In genomic region chr3:195001261-195001660, GRCh38 we compare ENCODE assay signal across 11 cellular contexts.
DNase-seq lines count a peak whose midpoint lies in the region; ATAC-seq, FAIRE-seq and TF ChIP-seq lines count a peak whose summit lies in the region.
"Had no signal": no experiment of that assay in that cellular context is flagged by ENCODE, and none has a peak within 500 bp of the region (broad histone marks: within the 10 kb centered on the region; RNA-seq: fewer than 3 reads in every experiment).

No MANE protein-coding gene starts in this region.

- no peak for FAIRE-seq in H1 (lab: Jason Lieb, UNC)

- H2BK120ac ChIP-seq in H1 (replicated peaks; ENCODE audit: low read depth, low read length), result no peak overlapping the region

- H4K20me1 ChIP-seq in H1 (replicated peaks in 1 of 2; ENCODE audit: control insufficient read depth in 1 of 2, insufficient read depth in 2 of 2, low read length in 2 of 2), result no peaks in the 10 kb centered on the region

- H3K9me3 Mint-ChIP-seq in osteocyte (ENCODE audit: unreplicated experiment), result no peaks in the 10 kb centered on the region
- H3K9me3 Mint-ChIP-seq: CD8-positive, alpha-beta T cell; GM23338 had no signal

- ATAC-seq in HG02798 (IDR thresholded peaks at IDR 0.05; ENCODE audit: poor library complexity, unreplicated experiment), result no peak

- H2BK12ac ChIP-seq in H1 (ENCODE audit: low read depth, low read length), result no peak overlapping the region

- POLR2A ChIA-PET in H1 (lab: Charles Lee; ENCODE audit: partially characterized antibody), result no interaction called here

- no peak for TF ChIP-seq POLR2A in H1 (IDR thresholded peaks at IDR 0.05; ENCODE audit: control extremely low read depth in 1 of 2, low read depth in 2 of 2, low read length in 2 of 2)

- no peak overlapping the region for H3K56ac ChIP-seq in H1 (replicated peaks; ENCODE audit: insufficient read length, low read depth, low read length)

- no peak overlapping the region for H3K4me2 ChIP-seq in H1 (ENCODE audit: insufficient read depth in 1 of 2, low read depth in 2 of 2, low read length in 2 of 2)
- H3K4me2 ChIP-seq: GM23338, KMS-11 had no signal

- no peak overlapping the region for H3K23ac ChIP-seq in H1 (ENCODE audit: insufficient read length)

- H4K5ac ChIP-seq in H1 (ENCODE audit: insufficient read length, low read depth, low read length), result no peak overlapping the region

- H3K79me1 ChIP-seq in H1 (ENCODE audit: low read depth, low read length), result no peaks in the 10 kb centered on the region

- no peak overlapping the region for H3K9ac ChIP-seq in H1 (replicated peaks in 1 of 4; ENCODE audit: extremely low read depth in 1 of 4, low read depth in 3 of 4, low read length in 3 of 4)
- H3K9ac ChIP-seq: KMS-11 had no signal

- no peak overlapping the region for H3K27ac ChIP-seq in H1 (ENCODE audit: low read depth, low read length)
- H3K27ac ChIP-seq: KMS-11, Peyer's patch had no signal

- H3K14ac ChIP-seq in H1 (ENCODE audit: insufficient read length), result no peak overlapping the region

- peak overlapping the region; percentile 6; the same call in 1 of the 2 replicates for H4K8ac ChIP-seq in H1 (ENCODE audit: extremely low read depth, insufficient read depth, low read length)

- no peaks in the 10 kb centered on the region for H3K36me3 Mint-ChIP-seq in osteocyte (ENCODE audit: unreplicated experiment)
- H3K36me3 Mint-ChIP-seq: CD8-positive, alpha-beta T cell had no signal

- in situ Hi-C loops in ACHN (cut with HindIII; ENCODE audit: low pct_ligation_motif_present, low pct_unique_long_range_greater_than_20kb, low sequenced_read_pairs), result no loop called here

- peak overlapping the region; percentile 76; the same call in 1 of the 2 replicates for H2BK15ac ChIP-seq in H1 (ENCODE audit: low read length)

- CTCF ChIA-PET in H1 (lab: Charles Lee; ENCODE audit: partially characterized antibody), result interaction anchor here (1.1 to 3.8 kb wide), 21 partner anchors 11 to 286 kb away, joined by 3 to 21 read pairs (median 4); no protein-coding TSS in a partner anchor

- peak; percentile 1 for DNase-seq in stimulated activated CD4-positive, alpha-beta T cell treated with anti-CD3 and anti-CD28 coated beads, Interleukin-4, amount 100 ng/mL, for 24 hours
- DNase-seq in stimulated activated CD4-positive, alpha-beta T cell treated with anti-CD3 and anti-CD28 coated beads, Interleukin-4, amount 100 ng/mL, for 1 hour, result no peak
- DNase-seq in H1 (ENCODE audit: low read depth in 1 of 2, low spot score in 2 of 2) (no peak), osteocyte (ENCODE audit: extremely low spot score, unreplicated experiment) (peak; percentile 40), NCI-H146 treated with DMSO at 0.1 percent for 48 hours (lab: John Stamatoyannopoulos, UW; ENCODE audit: unreplicated experiment) (no peak), ACHN (no peak)

- H3K9me3 ChIP-seq in H1 (ENCODE audit: insufficient read depth in 2 of 2, low read depth in 1 of 2, low read length in 1 of 2), result no peaks in the 10 kb centered on the region
- H3K9me3 ChIP-seq: Peyer's patch had no signal

- H4K91ac ChIP-seq in H1 (replicated peaks; ENCODE audit: insufficient read length, low read length), result no peak overlapping the region

- H2AK5ac ChIP-seq in H1 (ENCODE audit: low read depth, low read length), result no peak overlapping the region

- no peak overlapping the region for H2BK5ac ChIP-seq in H1 (ENCODE audit: low read depth, low read length)

- no peaks in the 10 kb centered on the region for H3K79me2 ChIP-seq in H1 (ENCODE audit: control insufficient read depth in 1 of 2, insufficient read depth in 2 of 2, low read length in 2 of 2)

- no peak overlapping the region for H2AFZ ChIP-seq in H1 (ENCODE audit: low read length)
- H2AFZ ChIP-seq: GM23338 had no signal

- no peaks in the 10 kb centered on the region; a peak in 3 of 7 replicates for H3K4me1 ChIP-seq in H1 (replicated peaks in 1 of 4; ENCODE audit: control insufficient read depth in 3 of 4, insufficient read depth in 4 of 4, low read length in 3 of 4)

- no peak for TF ChIP-seq RAD21 in H1 (IDR thresholded peaks at IDR 0.05 in 1 of 2, conservative IDR thresholded peaks at IDR 0.05 in 1 of 2; ENCODE audit: low read depth in 2 of 2, low read length in 2 of 2)

- no peak overlapping the region for H3K4me3 ChIP-seq in H1 (ENCODE audit: extremely low read depth in 1 of 4, insufficient read depth in 2 of 4, low read depth in 3 of 4, low read length in 4 of 4)
- H3K4me3 ChIP-seq: GM23338, Peyer's patch had no signal

- H3K4me1 Mint-ChIP-seq in osteocyte (ENCODE audit: unreplicated experiment), result peaks cover 21% of the 10 kb centered on the region

- H3K27me3 ChIP-seq in H1 (replicated peaks in 1 of 4; ENCODE audit: control insufficient read depth in 3 of 4, extremely low read depth in 1 of 4, insufficient read depth in 3 of 4, low read length in 3 of 4), result no peaks in the 10 kb centered on the region
- H3K27me3 ChIP-seq: Peyer's patch had no signal

- H3K18ac ChIP-seq in H1 (ENCODE audit: extremely low read depth, low read length), result no peak overlapping the region

- TF ChIP-seq CTCF in H1 (IDR thresholded peaks at IDR 0.05; ENCODE audit: control extremely low read depth in 1 of 3, insufficient read depth in 1 of 3, low read depth in 1 of 3, low read length in 3 of 3) (no peak), osteocyte (IDR thresholded peaks at IDR 0.05) (no peak)

- H3K36me3 ChIP-seq in H1 (ENCODE audit: control insufficient read depth in 2 of 4, insufficient read depth in 4 of 4, low read length in 3 of 4), result no peaks in the 10 kb centered on the region
- H3K36me3 ChIP-seq: Peyer's patch had no signal

- H2BK20ac ChIP-seq in H1 (ENCODE audit: low read length), result no peak overlapping the region

- H3K4ac ChIP-seq in H1 (replicated peaks; ENCODE audit: insufficient read length, low read depth, low read length), result no peak overlapping the region

- WGBS in H1 (ENCODE audit: extremely low coverage in 1 of 2, insufficient coverage in 1 of 2, insufficient read length in 1 of 2, insufficient replicate concordance in 2 of 2, low coverage in 1 of 2, low lambda C conversion rate in 2 of 2, missing lambda C conversion rate in 1 of 2), 2 experiments, result 82% methylated on average over 6 of the region's 6 CpGs; no CpG with 5 or more reads in 1 of the 2 experiments

- H3K4me3 Mint-ChIP-seq in osteocyte (ENCODE audit: unreplicated experiment), result no peak overlapping the region
- H3K4me3 Mint-ChIP-seq: CD8-positive, alpha-beta T cell; GM23338 had no signal

- peaks cover 47% of the 10 kb centered on the region for H3K27me3 Mint-ChIP-seq in osteocyte (ENCODE audit: unreplicated experiment)

- no peaks in the 10 kb centered on the region; the same call in 1 of the 2 replicates for H3K23me2 ChIP-seq in H1 (ENCODE audit: low read depth, low read length)

- TF ChIP-seq EP300 in H1 (IDR thresholded peaks at IDR 0.05; ENCODE audit: borderline replicate concordance in 1 of 2, low read depth in 2 of 2, low read length in 2 of 2), result no peak

- no peak overlapping the region for H3K27ac Mint-ChIP-seq in osteocyte (ENCODE audit: unreplicated experiment)
- H3K27ac Mint-ChIP-seq: CD8-positive, alpha-beta T cell; GM23338 had no signal

TF ChIP-seq in H1, 55 proteins besides CTCF, POLR2A, EP300 and RAD21:
- TF ChIP-seq ATF3 (IDR thresholded peaks at IDR 0.05; ENCODE audit: insufficient read depth, low read depth, low read length) (no peak), CEBPB (IDR thresholded peaks at IDR 0.05; ENCODE audit: low read depth, low read length) (no peak), SUZ12 (IDR thresholded peaks at IDR 0.05; ENCODE audit: low read length) (no peak), ASH2L (IDR thresholded peaks at IDR 0.05; ENCODE audit: low read length) (no peak), RFX5 (IDR thresholded peaks at IDR 0.05; ENCODE audit: borderline replicate concordance, low read depth, low read length) (no peak), POU5F1 (IDR thresholded peaks at IDR 0.05; ENCODE audit: low read depth, low read length) (no peak), HDAC6 (IDR thresholded peaks at IDR 0.05; ENCODE audit: low read depth, low read length) (no peak), TEAD4 (IDR thresholded peaks at IDR 0.05; ENCODE audit: low read depth, low read length) (no peak), BCL11A (IDR thresholded peaks at IDR 0.05; ENCODE audit: low read depth in 2 of 2, low read length in 2 of 2) (no peak), MAFK (IDR thresholded peaks at IDR 0.05; ENCODE audit: low read depth, low read length) (no peak), TAF7 (optimal IDR thresholded peaks at IDR 0.05; ENCODE audit: borderline replicate concordance, low read depth, low read length) (no peak), ZNF274 (IDR thresholded peaks at IDR 0.05; ENCODE audit: borderline replicate concordance, extremely low read depth, low read length) (no peak), KDM5A (IDR thresholded peaks at IDR 0.05; ENCODE audit: low read length) (no peak), YY1 (IDR thresholded peaks at IDR 0.05; ENCODE audit: low read depth, low read length) (no peak), CREB1 (IDR thresholded peaks at IDR 0.05) (no peak), SP2 (IDR thresholded peaks at IDR 0.05; ENCODE audit: low read length) (no peak), SP1 (IDR thresholded peaks at IDR 0.05; ENCODE audit: low read depth, low read length) (no peak)

Comparison
In these comparisons a context has a peak if more than half of its experiments do, and no peak if none do; other contexts are left out.
1. DNase-seq: peak in stimulated activated CD4-positive, alpha-beta T cell treated with anti-CD3 and anti-CD28 coated beads, Interleukin-4, amount 100 ng/mL, for 24 hours (single experiment) and osteocyte (single experiment); none in stimulated activated CD4-positive, alpha-beta T cell treated with anti-CD3 and anti-CD28 coated beads, Interleukin-4, amount 100 ng/mL, for 1 hour (single experiment), H1 (0 of 2), NCI-H146 treated with DMSO at 0.1 percent for 48 hours (single experiment) and ACHN (single experiment).